ENCODE assay signal across 1 cellular context in genomic region chr11:119205574-119206511, GRCh38.
TF ChIP-seq lines count a peak whose summit lies in the region.

Gene CBL, plus strand, starts transcription at chr11:119206339. Its CDS starts 79 bp downstream, at chr11:119206418.

TF ChIP-seq in K562, 482 proteins besides CTCF, POLR2A, EP300 and RAD21 (continued from another document):
- TF ChIP-seq ZNF398 (CRISPR knock-in tag; IDR thresholded peaks at IDR 0.05) = no peak
- no peak for TF ChIP-seq RBM17 (IDR thresholded peaks at IDR 0.05; ENCODE audit: borderline replicate concordance, low read depth, low read length)
- TF ChIP-seq KDM5B (IDR thresholded peaks at IDR 0.05; ENCODE audit: insufficient replicate concordance, low read depth, low read length) = peak; percentile 70
- peak; percentile 36; the same call in 1 of the 2 replicates for TF ChIP-seq KLF16 (IDR thresholded peaks at IDR 0.05)
- TF ChIP-seq CTBP1 (IDR thresholded peaks at IDR 0.05; ENCODE audit: borderline replicate concordance) = peak; percentile 74
- TF ChIP-seq ZNF431 (CRISPR knock-in tag; IDR thresholded peaks at IDR 0.05) = no peak
- TF ChIP-seq GABPA (tag; conservative IDR thresholded peaks at IDR 0.05; ENCODE audit: low read depth) = peak; percentile 40; the same call in 1 of the 2 replicates
- TF ChIP-seq CREM (IDR thresholded peaks at IDR 0.05; ENCODE audit: low read depth) = 0 out of 2 replicates have a peak, but pooled peaks have one; percentile 44
- TF ChIP-seq ATF7 (IDR thresholded peaks at IDR 0.05) = peak; percentile 55; the same call in 1 of the 2 replicates
- TF ChIP-seq GMEB1 (CRISPR knock-in tag; IDR thresholded peaks at IDR 0.05) = peak; percentile 34; the same call in 1 of the 2 replicates
- TF ChIP-seq FIP1L1 (IDR thresholded peaks at IDR 0.05; ENCODE audit: low read depth, low read length, poor library complexity, severe bottlenecking) = peak; percentile 62
- no peak for TF ChIP-seq HBP1 (CRISPR knock-in tag; IDR thresholded peaks at IDR 0.05)
- peak; percentile 85 for TF ChIP-seq CXXC5 (CRISPR knock-in tag; IDR thresholded peaks at IDR 0.05)
- no peak for TF ChIP-seq ZNF324 (CRISPR knock-in tag; IDR thresholded peaks at IDR 0.05)
- TF ChIP-seq MCM2 (IDR thresholded peaks at IDR 0.05; ENCODE audit: low read depth) = no peak
- peak; percentile 90 to 91 for TF ChIP-seq NRF1 (conservative IDR thresholded peaks at IDR 0.05 in 1 of 2, IDR thresholded peaks at IDR 0.05 in 1 of 2)
- TF ChIP-seq E2F1 (CRISPR knock-in tag; IDR thresholded peaks at IDR 0.05) = no peak
- 0 out of 2 replicates have a peak, but pooled peaks have one; percentile 37 for TF ChIP-seq FOSL1 (tag; conservative IDR thresholded peaks at IDR 0.05)
- TF ChIP-seq RBM25 (IDR thresholded peaks at IDR 0.05; ENCODE audit: low read depth, low read length, severe bottlenecking) = no peak
- no peak for TF ChIP-seq SMAD3 (CRISPR knock-in tag; conservative IDR thresholded peaks at IDR 0.05)
- no peak for TF ChIP-seq PKNOX1 (IDR thresholded peaks at IDR 0.05)
- 0 out of 2 replicates have a peak, but pooled peaks have one; percentile 84 for TF ChIP-seq PREB (CRISPR knock-in tag; IDR thresholded peaks at IDR 0.05)
- no peak for TF ChIP-seq ZNF12 (CRISPR knock-in tag; IDR thresholded peaks at IDR 0.05)
- TF ChIP-seq MLLT1 (IDR thresholded peaks at IDR 0.05) = no peak
- TF ChIP-seq SMAD4 (CRISPR knock-in tag; conservative IDR thresholded peaks at IDR 0.05) = peak; percentile 69
- TF ChIP-seq JUND (IDR thresholded peaks at IDR 0.05; ENCODE audit: borderline replicate concordance, low read depth, low read length) = peak; percentile 21; the same call in 1 of the 2 replicates
- TF ChIP-seq JUND (tag; IDR thresholded peaks at IDR 0.05; ENCODE audit: borderline replicate concordance, low read depth, low read length) = no peak
